Comparison of ENCODE assay signal across 1 cellular context in the genomic region with DNA sequence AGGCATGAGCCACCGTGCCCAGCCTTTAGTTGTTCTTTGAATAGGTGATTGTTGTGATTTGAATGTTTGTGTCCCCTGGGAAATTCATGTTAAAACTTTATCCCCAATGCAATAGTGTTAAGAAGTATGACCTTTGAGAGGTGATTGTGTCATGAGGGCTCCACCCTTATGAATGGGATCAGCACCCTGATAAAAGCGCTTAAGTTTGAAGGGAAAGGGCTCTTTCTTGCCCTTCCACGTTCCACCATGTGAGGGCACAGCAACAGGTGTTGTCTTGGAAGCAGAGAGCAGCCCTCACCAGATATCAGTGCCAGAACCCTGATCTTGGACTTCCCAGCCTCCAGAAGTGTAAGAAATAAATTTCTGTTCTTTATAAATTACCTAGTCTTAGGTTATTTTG.
TF ChIP-seq lines count a peak whose summit lies in the region.

No MANE protein-coding gene starts in this region.

TF ChIP-seq in GM12878, 131 proteins besides CTCF, POLR2A, EP300 and RAD21:
- no peak for TF ChIP-seq HDGF (IDR thresholded peaks at IDR 0.05)
- peak; percentile 39; the same call in 1 of the 2 replicates for TF ChIP-seq SMC3 (IDR thresholded peaks at IDR 0.05; ENCODE audit: borderline replicate concordance, low read length)
